Comparison of ENCODE assay signal across 1 cellular context in the genomic region with DNA sequence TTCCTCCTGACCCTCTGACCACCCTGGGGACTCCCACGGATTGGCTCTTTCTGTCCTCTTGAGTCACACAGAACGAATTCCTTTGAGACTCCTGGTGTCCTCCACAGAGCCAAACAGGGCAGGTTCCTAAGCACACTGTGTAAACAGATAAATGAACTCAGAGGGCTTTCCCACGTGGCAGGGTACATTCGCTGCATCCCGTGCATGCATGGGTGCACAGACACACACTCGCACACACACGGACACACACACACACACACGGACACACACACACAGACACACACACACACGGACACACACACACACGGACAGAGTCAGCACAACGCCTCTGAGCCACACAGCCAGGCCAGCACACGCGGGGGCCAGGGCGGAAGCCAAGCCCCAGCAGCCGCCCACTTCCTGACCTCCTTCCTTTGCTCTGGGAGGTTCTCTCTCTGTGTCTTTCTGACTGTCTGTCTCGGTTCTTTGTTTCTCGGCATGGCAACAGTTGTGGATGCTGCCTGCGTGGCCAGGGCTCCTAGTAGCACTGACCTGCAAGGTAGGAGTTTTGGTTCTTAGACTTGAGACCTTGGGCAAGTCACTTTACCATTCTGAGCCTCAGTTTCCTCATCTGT.
TF ChIP-seq lines count a peak whose summit lies in the region.

No MANE protein-coding gene starts in this region.

TF ChIP-seq in HepG2, 621 proteins besides CTCF, POLR2A, EP300 and RAD21 (continued from another document):
- TF ChIP-seq, protein P1, sequence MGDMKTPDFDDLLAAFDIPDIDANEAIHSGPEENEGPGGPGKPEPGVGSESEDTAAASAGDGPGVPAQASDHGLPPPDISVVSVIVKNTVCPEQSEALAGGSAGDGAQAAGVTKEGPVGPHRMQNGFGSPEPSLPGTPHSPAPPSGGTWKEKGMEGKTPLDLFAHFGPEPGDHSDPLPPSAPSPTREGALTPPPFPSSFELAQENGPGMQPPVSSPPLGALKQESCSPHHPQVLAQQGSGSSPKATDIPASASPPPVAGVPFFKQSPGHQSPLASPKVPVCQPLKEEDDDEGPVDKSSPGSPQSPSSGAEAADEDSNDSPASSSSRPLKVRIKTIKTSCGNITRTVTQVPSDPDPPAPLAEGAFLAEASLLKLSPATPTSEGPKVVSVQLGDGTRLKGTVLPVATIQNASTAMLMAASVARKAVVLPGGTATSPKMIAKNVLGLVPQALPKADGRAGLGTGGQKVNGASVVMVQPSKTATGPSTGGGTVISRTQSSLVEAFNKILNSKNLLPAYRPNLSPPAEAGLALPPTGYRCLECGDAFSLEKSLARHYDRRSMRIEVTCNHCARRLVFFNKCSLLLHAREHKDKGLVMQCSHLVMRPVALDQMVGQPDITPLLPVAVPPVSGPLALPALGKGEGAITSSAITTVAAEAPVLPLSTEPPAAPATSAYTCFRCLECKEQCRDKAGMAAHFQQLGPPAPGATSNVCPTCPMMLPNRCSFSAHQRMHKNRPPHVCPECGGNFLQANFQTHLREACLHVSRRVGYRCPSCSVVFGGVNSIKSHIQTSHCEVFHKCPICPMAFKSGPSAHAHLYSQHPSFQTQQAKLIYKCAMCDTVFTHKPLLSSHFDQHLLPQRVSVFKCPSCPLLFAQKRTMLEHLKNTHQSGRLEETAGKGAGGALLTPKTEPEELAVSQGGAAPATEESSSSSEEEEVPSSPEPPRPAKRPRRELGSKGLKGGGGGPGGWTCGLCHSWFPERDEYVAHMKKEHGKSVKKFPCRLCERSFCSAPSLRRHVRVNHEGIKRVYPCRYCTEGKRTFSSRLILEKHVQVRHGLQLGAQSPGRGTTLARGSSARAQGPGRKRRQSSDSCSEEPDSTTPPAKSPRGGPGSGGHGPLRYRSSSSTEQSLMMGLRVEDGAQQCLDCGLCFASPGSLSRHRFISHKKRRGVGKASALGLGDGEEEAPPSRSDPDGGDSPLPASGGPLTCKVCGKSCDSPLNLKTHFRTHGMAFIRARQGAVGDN (CRISPR knock-in tag; IDR thresholded peaks at IDR 0.05) = peak; percentile 21; the same call in 1 of the 2 replicates
- no peak for TF ChIP-seq SAP130 (CRISPR knock-in tag; IDR thresholded peaks at IDR 0.05; ENCODE audit: low read depth)
- TF ChIP-seq, protein P2, sequence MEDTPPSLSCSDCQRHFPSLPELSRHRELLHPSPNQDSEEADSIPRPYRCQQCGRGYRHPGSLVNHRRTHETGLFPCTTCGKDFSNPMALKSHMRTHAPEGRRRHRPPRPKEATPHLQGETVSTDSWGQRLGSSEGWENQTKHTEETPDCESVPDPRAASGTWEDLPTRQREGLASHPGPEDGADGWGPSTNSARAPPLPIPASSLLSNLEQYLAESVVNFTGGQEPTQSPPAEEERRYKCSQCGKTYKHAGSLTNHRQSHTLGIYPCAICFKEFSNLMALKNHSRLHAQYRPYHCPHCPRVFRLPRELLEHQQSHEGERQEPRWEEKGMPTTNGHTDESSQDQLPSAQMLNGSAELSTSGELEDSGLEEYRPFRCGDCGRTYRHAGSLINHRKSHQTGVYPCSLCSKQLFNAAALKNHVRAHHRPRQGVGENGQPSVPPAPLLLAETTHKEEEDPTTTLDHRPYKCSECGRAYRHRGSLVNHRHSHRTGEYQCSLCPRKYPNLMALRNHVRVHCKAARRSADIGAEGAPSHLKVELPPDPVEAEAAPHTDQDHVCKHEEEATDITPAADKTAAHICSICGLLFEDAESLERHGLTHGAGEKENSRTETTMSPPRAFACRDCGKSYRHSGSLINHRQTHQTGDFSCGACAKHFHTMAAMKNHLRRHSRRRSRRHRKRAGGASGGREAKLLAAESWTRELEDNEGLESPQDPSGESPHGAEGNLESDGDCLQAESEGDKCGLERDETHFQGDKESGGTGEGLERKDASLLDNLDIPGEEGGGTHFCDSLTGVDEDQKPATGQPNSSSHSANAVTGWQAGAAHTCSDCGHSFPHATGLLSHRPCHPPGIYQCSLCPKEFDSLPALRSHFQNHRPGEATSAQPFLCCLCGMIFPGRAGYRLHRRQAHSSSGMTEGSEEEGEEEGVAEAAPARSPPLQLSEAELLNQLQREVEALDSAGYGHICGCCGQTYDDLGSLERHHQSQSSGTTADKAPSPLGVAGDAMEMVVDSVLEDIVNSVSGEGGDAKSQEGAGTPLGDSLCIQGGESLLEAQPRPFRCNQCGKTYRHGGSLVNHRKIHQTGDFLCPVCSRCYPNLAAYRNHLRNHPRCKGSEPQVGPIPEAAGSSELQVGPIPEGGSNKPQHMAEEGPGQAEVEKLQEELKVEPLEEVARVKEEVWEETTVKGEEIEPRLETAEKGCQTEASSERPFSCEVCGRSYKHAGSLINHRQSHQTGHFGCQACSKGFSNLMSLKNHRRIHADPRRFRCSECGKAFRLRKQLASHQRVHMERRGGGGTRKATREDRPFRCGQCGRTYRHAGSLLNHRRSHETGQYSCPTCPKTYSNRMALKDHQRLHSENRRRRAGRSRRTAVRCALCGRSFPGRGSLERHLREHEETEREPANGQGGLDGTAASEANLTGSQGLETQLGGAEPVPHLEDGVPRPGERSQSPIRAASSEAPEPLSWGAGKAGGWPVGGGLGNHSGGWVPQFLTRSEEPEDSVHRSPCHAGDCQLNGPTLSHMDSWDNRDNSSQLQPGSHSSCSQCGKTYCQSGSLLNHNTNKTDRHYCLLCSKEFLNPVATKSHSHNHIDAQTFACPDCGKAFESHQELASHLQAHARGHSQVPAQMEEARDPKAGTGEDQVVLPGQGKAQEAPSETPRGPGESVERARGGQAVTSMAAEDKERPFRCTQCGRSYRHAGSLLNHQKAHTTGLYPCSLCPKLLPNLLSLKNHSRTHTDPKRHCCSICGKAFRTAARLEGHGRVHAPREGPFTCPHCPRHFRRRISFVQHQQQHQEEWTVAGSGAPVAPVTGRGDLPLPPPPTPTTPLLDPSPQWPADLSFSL (CRISPR knock-in tag; IDR thresholded peaks at IDR 0.05) = peak; percentile 49; the same call in 1 of the 2 replicates
TF ChIP-seq in HepG2: peak in this region for 2.
